Comparison of ENCODE assay signal across 10 cellular contexts in genomic region chr1:20152599-20152930, GRCh38. TPM values are rescaled to one million over a fixed set of nuclear protein-coding genes. Genes with fewer than 3 reads are reported as not detected.
A peak's percentile ranks its signal among the peaks of the same experiment; 100 is the strongest.
DNase-seq lines count a peak whose midpoint lies in the region; ATAC-seq and TF ChIP-seq lines count a peak whose summit lies in the region.
"Had no signal": no experiment of that assay in that cellular context is flagged by ENCODE, and none has a peak within 500 bp of the region (broad histone marks: within the 10 kb centered on the region; RNA-seq: fewer than 3 reads in every experiment).

No MANE protein-coding gene starts in this region.

- peak overlapping the region; percentile 61 for H3K4me3 ChIP-seq in left ventricle myocardium inferior
- H3K4me3 ChIP-seq in mucosa of stomach (ENCODE audit: low read length): no peak overlapping the region

- DNase-seq in left ventricle myocardium inferior (no peak), cardiac septum (ENCODE audit: low spot score) (no peak), NCI-H1092 (lab: John Stamatoyannopoulos, UW) (no peak), AG20443 (ENCODE audit: low spot score) (no peak)
- no peak for DNase-seq in activated naive CD8-positive, alpha-beta T cell treated with anti-CD3 and anti-CD28 coated beads, Interleukin-2, amount 50 U/mL, for 24 hours

- H3K9me3 ChIP-seq in left ventricle myocardium inferior (replicated peaks) (no peaks in the 10 kb centered on the region), mucosa of stomach (ENCODE audit: control insufficient read depth, low read length) (no peaks in the 10 kb centered on the region)

- H3K27me3 Mint-ChIP-seq in activated naive CD8-positive, alpha-beta T cell treated with anti-CD3 and anti-CD28 coated beads, Interleukin-2, amount 50 U/mL, for 24 hours: peaks cover 2% of the 10 kb centered on the region

- H3K36me3 ChIP-seq in left ventricle myocardium inferior (no peaks in the 10 kb centered on the region), mucosa of stomach (ENCODE audit: control insufficient read depth, insufficient read depth, low read length) (no peaks in the 10 kb centered on the region)

- peak overlapping the region; percentile 61 for H3K4me3 Mint-ChIP-seq in activated naive CD8-positive, alpha-beta T cell treated with anti-CD3 and anti-CD28 coated beads, Interleukin-2, amount 50 U/mL, for 24 hours

- ATAC-seq in activated naive CD8-positive, alpha-beta T cell treated with anti-CD3 and anti-CD28 coated beads, Interleukin-2, amount 50 U/mL, for 24 hours: peak; percentile 12
- no peak for ATAC-seq in GM21381 (IDR thresholded peaks at IDR 0.05; ENCODE audit: unreplicated experiment)
- no peak for ATAC-seq in GM21619 (IDR thresholded peaks at IDR 0.05; ENCODE audit: unreplicated experiment)

- H3K4me1 ChIP-seq in left ventricle myocardium inferior: peaks cover 18% of the 10 kb centered on the region
- peaks cover 32% of the 10 kb centered on the region for H3K4me1 ChIP-seq in mucosa of stomach (ENCODE audit: control insufficient read depth, insufficient read depth, low read length)

- H3K27me3 ChIP-seq in left ventricle myocardium inferior (ENCODE audit: low read depth) (peaks cover 33% of the 10 kb centered on the region), mucosa of stomach (ENCODE audit: control insufficient read depth, insufficient read depth, low read length) (peaks cover 5% of the 10 kb centered on the region)

- no peaks in the 10 kb centered on the region for H3K9me3 Mint-ChIP-seq in activated naive CD8-positive, alpha-beta T cell treated with anti-CD3 and anti-CD28 coated beads, Interleukin-2, amount 50 U/mL, for 24 hours

- H3K27ac ChIP-seq in left ventricle myocardium inferior (replicated peaks): peak overlapping the region; percentile 55

- H3K4me1 Mint-ChIP-seq in activated naive CD8-positive, alpha-beta T cell treated with anti-CD3 and anti-CD28 coated beads, Interleukin-2, amount 50 U/mL, for 24 hours: peaks cover 10% of the 10 kb centered on the region

- peak overlapping the region; percentile 72 for H3K9ac ChIP-seq in mucosa of stomach (ENCODE audit: low read length)

- peak overlapping the region; percentile 39 for H3K27ac Mint-ChIP-seq in activated naive CD8-positive, alpha-beta T cell treated with anti-CD3 and anti-CD28 coated beads, Interleukin-2, amount 50 U/mL, for 24 hours

- no peak for TF ChIP-seq CTCF in left ventricle myocardium inferior (IDR thresholded peaks at IDR 0.05; ENCODE audit: borderline replicate concordance)

- H3K36me3 Mint-ChIP-seq in activated naive CD8-positive, alpha-beta T cell treated with anti-CD3 and anti-CD28 coated beads, Interleukin-2, amount 50 U/mL, for 24 hours (ENCODE audit: low read depth): no peaks in the 10 kb centered on the region
- H3K36me3 Mint-ChIP-seq: immature natural killer cell had no signal

- intact Hi-C loops in left ventricle myocardium inferior (cut with micrococcal nuclease) (loop anchor here (5.0 kb wide), 1 partner anchor 235 kb away; no protein-coding TSS in a partner anchor), cardiac septum (cut with DNase I) (loop anchor here (1.0 to 2.0 kb wide), 3 partner anchors 52 to 234 kb away; no protein-coding TSS in a partner anchor)

RNA-seq across cellular contexts. Expression of gene PLA2G2F, which starts 13.4 kb away (rescaled TPM):
- total RNA-seq in left ventricle myocardium inferior (not detected), cardiac septum (not detected)
- total RNA-seq: activated CD8-positive, alpha-beta memory T cell treated with anti-CD3 and anti-CD28 coated beads for 36 hours had no signal

RNA-seq across cellular contexts. Expression of gene PLA2G2D, which starts 33.2 kb away (rescaled TPM):
- total RNA-seq in left ventricle myocardium inferior: not detected
- not detected for total RNA-seq in cardiac septum
- total RNA-seq: activated CD8-positive, alpha-beta memory T cell treated with anti-CD3 and anti-CD28 coated beads for 36 hours had no signal

RNA-seq across cellular contexts. Expression of gene UBXN10, which starts 33.3 kb away (rescaled TPM):
- total RNA-seq in left ventricle myocardium inferior: 1.4 TPM
- 0.30 TPM for total RNA-seq in cardiac septum

RNA-seq across cellular contexts. Expression of gene PLA2G2C, which starts 33.8 kb away (rescaled TPM):
- total RNA-seq in left ventricle myocardium inferior: not detected
- not detected for total RNA-seq in cardiac septum
